8 cellular contexts compared by ENCODE assay signal in genomic region chr2:86441789-86442641, GRCh38. TPM values are rescaled to one million over a fixed set of nuclear protein-coding genes. Genes with fewer than 3 reads are reported as not detected.
A peak's percentile ranks its signal among the peaks of the same experiment; 100 is the strongest.
DNase-seq lines count a peak whose midpoint lies in the region; ATAC-seq and TF ChIP-seq lines count a peak whose summit lies in the region.

No MANE protein-coding gene starts in this region.

- peaks cover 37% of the 10 kb centered on the region for H3K36me3 ChIP-seq in MG63
- H3K36me3 ChIP-seq in WERI-Rb-1, result peaks cover 26% of the 10 kb centered on the region
- no peaks in the 10 kb centered on the region for H3K36me3 ChIP-seq in breast epithelium
- H3K36me3 ChIP-seq in spleen, result peaks cover 0 to 41% (median 8%) of the 10 kb centered on the region in 6 donors

- TF ChIP-seq POLR2A in breast epithelium (IDR thresholded peaks at IDR 0.05), result peak; percentile 21
- TF ChIP-seq POLR2A in spleen (IDR thresholded peaks at IDR 0.05), result peak in 1 of 3 donors; percentile 11

- ATAC-seq in GM21423 (IDR thresholded peaks at IDR 0.05; ENCODE audit: unreplicated experiment) (peak; percentile 20), HG03025 (IDR thresholded peaks at IDR 0.05; ENCODE audit: low FRiP score, unreplicated experiment) (no peak)

- H3K27me3 ChIP-seq in MG63 (no peaks in the 10 kb centered on the region), WERI-Rb-1 (ENCODE audit: insufficient read depth, low read depth, severe bottlenecking) (no peaks in the 10 kb centered on the region), breast epithelium (no peaks in the 10 kb centered on the region), spleen (replicated peaks in 1 of 7) (no peaks in the 10 kb centered on the region)

- peak overlapping the region; percentile 98 for H3K27ac ChIP-seq in WERI-Rb-1
- peak overlapping the region; percentile 95 to 99 for H3K27ac ChIP-seq in breast epithelium
- peak overlapping the region; percentile 92 to 99 (median 97) for H3K27ac ChIP-seq in spleen

- intact Hi-C loops in breast epithelium (cut with DNase I; ENCODE audit: low total_unique reads) (no loop called here), spleen (cut with DNase I; ENCODE audit: low total_unique reads) (loop anchor here (10.0 kb wide), 1 partner anchor 123 kb away; the partner anchor contains the start of gene CHMP3)

- TF ChIP-seq CTCF in WERI-Rb-1 (IDR thresholded peaks at IDR 0.05; ENCODE audit: low read depth, low read length) (no peak), breast epithelium (IDR thresholded peaks at IDR 0.05) (no peak), spleen (IDR thresholded peaks at IDR 0.05 in 8 of 11, conservative IDR thresholded peaks at IDR 0.05 in 3 of 11) (no peak)

- H3K4me1 ChIP-seq in breast epithelium, result peaks cover 7 to 19% of the 10 kb centered on the region in 2 donors
- H3K4me1 ChIP-seq in spleen, result peaks cover 17 to 49% (median 43%) of the 10 kb centered on the region in 6 donors

- H3K4me3 ChIP-seq in MG63 (peak overlapping the region; percentile 69), WERI-Rb-1 (ENCODE audit: low read depth, low read length) (peak overlapping the region; percentile 63), breast epithelium (peak overlapping the region; percentile 59 to 93 (median 68)), spleen (peak overlapping the region; percentile 51 to 92 (median 74))

- H3K9me3 ChIP-seq in MG63, result peaks cover 21% of the 10 kb centered on the region
- H3K9me3 ChIP-seq in WERI-Rb-1 (ENCODE audit: severe bottlenecking), result peaks cover 9% of the 10 kb centered on the region
- peaks cover 10 to 35% of the 10 kb centered on the region in 2 donors for H3K9me3 ChIP-seq in breast epithelium
- H3K9me3 ChIP-seq in spleen, result peaks cover 8 to 35% (median 34%) of the 10 kb centered on the region in 8 donors

- DNase-seq in COLO668 (lab: John Stamatoyannopoulos, UW; ENCODE audit: unreplicated experiment), result peak; percentile 45
- DNase-seq in MG63, result peak; percentile 66
- DNase-seq in WERI-Rb-1, result peak; percentile 29
- peak; percentile 48 to 52 for DNase-seq in breast epithelium (ENCODE audit: low spot score in 2 of 2)
- peak; percentile 33 for DNase-seq in iPS-NIHi7 (ENCODE audit: extremely low spot score)
- DNase-seq in spleen, result peak; percentile 94

- WGBS in spleen, 5 donors, result 0 to 1% (median 0%) methylated on average over 21 to 63 of the region's 63 CpGs

RNA-seq across cellular contexts. Expression of gene KDM3A, which starts 0.8 kb away (rescaled TPM):
- 12.5 and 27.9 TPM in 2 replicates for total RNA-seq in MG63 (2014; rRNA removed; shearing (Covaris generic); ENCODE audit: low replicate concordance)
- total RNA-seq in breast epithelium (10 to 100 TPM; 40.6 to 79.0 (median 61.3) TPM), spleen (10 to 100 TPM; 40.8 to 87.5 (median 51.0) TPM)
- polyA plus RNA-seq in spleen, result 10 to 100 TPM; 16.1 to 17.7 (median 16.8) TPM

Comparison
In these comparisons a context has a peak if more than half of its experiments do, and no peak if none do; other contexts are left out.
1. DNase-seq: peak in every context shown above with its lines; median percentile 94 in spleen; 66 in MG63; 50 in breast epithelium; 45 in COLO668; 33 in iPS-NIHi7; 29 in WERI-Rb-1.